ENCODE assay signal across 1 cellular context in genomic region chr17:35587074-35587961, GRCh38.
TF ChIP-seq lines count a peak whose summit lies in the region.

TSS of gene AP2B1 (plus strand) at chr17:35587322. CDS start at chr17:35594031, 6,709 bp downstream.

TF ChIP-seq in K562, 482 proteins besides CTCF, POLR2A, EP300 and RAD21 (continued from another document and continues in another):
- peak; percentile 86 for TF ChIP-seq ZBTB40 (IDR thresholded peaks at IDR 0.05)
- no peak for TF ChIP-seq ZBTB40 (CRISPR knock-in tag; IDR thresholded peaks at IDR 0.05)
- TF ChIP-seq ZFP30 (CRISPR knock-in tag; IDR thresholded peaks at IDR 0.05; ENCODE audit: borderline replicate concordance) = no peak
- TF ChIP-seq CBX2 (IDR thresholded peaks at IDR 0.05; ENCODE audit: insufficient read depth, low read length, poor library complexity, severe bottlenecking) = no peak
- TF ChIP-seq USF2 (CRISPR knock-in tag; IDR thresholded peaks at IDR 0.05) = no peak
- TF ChIP-seq NFXL1 (CRISPR knock-in tag; IDR thresholded peaks at IDR 0.05) = no peak
- no peak for TF ChIP-seq BDP1 (IDR thresholded peaks at IDR 0.05; ENCODE audit: insufficient read depth, insufficient read length)
- no peak for TF ChIP-seq ZKSCAN3 (CRISPR knock-in tag; IDR thresholded peaks at IDR 0.05)
- peak; percentile 81; the same call in 1 of the 2 replicates for TF ChIP-seq RFX5 (IDR thresholded peaks at IDR 0.05; ENCODE audit: low read depth, low read length)
- peak; percentile 60; the same call in 1 of the 2 replicates for TF ChIP-seq FOXP1 (CRISPR knock-in tag; IDR thresholded peaks at IDR 0.05)
- TF ChIP-seq ZNF764 (CRISPR knock-in tag; IDR thresholded peaks at IDR 0.05; ENCODE audit: low read depth) = no peak
- TF ChIP-seq ZNF696 (CRISPR knock-in tag; conservative IDR thresholded peaks at IDR 0.05) = no peak
- TF ChIP-seq ZNF318 (IDR thresholded peaks at IDR 0.05; ENCODE audit: borderline replicate concordance in 1 of 2, low read depth in 1 of 2) = 0 out of 4 replicates have a peak, but pooled peaks of 1 of the 2 experiments have one; percentile 16
- peak; percentile 49 to 65 for TF ChIP-seq AFF1 (IDR thresholded peaks at IDR 0.05; ENCODE audit: low read depth in 1 of 2, partially characterized antibody in 2 of 2)
- peak; percentile 74 for TF ChIP-seq HBP1 (CRISPR knock-in tag; IDR thresholded peaks at IDR 0.05)
- TF ChIP-seq XRCC3 (IDR thresholded peaks at IDR 0.05) = no peak
- TF ChIP-seq ELK3 (CRISPR knock-in tag; IDR thresholded peaks at IDR 0.05) = no peak
- peak; percentile 88 for TF ChIP-seq ZNF197 (CRISPR knock-in tag; IDR thresholded peaks at IDR 0.05; ENCODE audit: low read depth)
- peak; percentile 57; the same call in 1 of the 2 replicates for TF ChIP-seq HDAC2 (IDR thresholded peaks at IDR 0.05)
- TF ChIP-seq HDAC1 (IDR thresholded peaks at IDR 0.05) = peak in 1 of 2 experiments; percentile 82; a peak in 2 of 4 replicates
- TF ChIP-seq ZNF324 (CRISPR knock-in tag; IDR thresholded peaks at IDR 0.05) = no peak
- peak; percentile 82; the same call in 1 of the 2 replicates for TF ChIP-seq ZBTB26 (CRISPR knock-in tag; IDR thresholded peaks at IDR 0.05)
- no peak for TF ChIP-seq ZNF76 (CRISPR knock-in tag; IDR thresholded peaks at IDR 0.05; ENCODE audit: borderline replicate concordance)
- TF ChIP-seq ESRRA (IDR thresholded peaks at IDR 0.05; ENCODE audit: borderline replicate concordance, low read depth) = peak; percentile 71
- no peak for TF ChIP-seq ELF4 (CRISPR knock-in tag; IDR thresholded peaks at IDR 0.05)
- no peak for TF ChIP-seq ZNF551 (CRISPR knock-in tag; IDR thresholded peaks at IDR 0.05)
- TF ChIP-seq CREB1 (IDR thresholded peaks at IDR 0.05) = peak; percentile 100
- peak; percentile 99 for TF ChIP-seq CREB1 (CRISPR knock-in tag; IDR thresholded peaks at IDR 0.05)
